ENCODE assay signal across 1 cellular context in the genomic region with DNA sequence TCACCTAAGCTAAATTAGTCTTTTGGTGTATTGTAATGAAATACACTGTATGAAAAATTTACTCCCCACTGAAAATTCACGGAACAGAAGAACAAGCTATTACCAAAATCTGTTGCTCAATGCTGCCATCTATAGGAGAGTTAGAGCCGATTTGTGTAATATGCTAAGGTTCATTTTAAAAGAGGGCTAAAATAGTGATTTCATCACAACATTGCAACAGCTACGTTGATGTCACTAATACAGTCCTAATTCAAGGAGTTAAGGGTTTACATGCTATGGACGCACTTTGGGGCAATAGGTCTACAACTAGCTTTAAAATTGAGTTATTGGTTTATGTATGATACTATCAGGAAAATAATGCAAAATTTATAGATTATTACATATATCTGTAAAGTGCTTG.
TF ChIP-seq lines count a peak whose summit lies in the region.

No MANE protein-coding gene starts in this region.

TF ChIP-seq in IMR-90, 13 proteins besides CTCF, POLR2A, EP300 and RAD21:
- TF ChIP-seq CEBPB (IDR thresholded peaks at IDR 0.05; ENCODE audit: low read depth, low read length) (peak; percentile 97), MAZ (IDR thresholded peaks at IDR 0.05; ENCODE audit: borderline replicate concordance, low read depth, low read length) (no peak), MAFK (IDR thresholded peaks at IDR 0.05; ENCODE audit: low read depth, low read length) (no peak), SMC3 (IDR thresholded peaks at IDR 0.05; ENCODE audit: low read depth, low read length) (peak; percentile 71)
